In the genomic region with DNA sequence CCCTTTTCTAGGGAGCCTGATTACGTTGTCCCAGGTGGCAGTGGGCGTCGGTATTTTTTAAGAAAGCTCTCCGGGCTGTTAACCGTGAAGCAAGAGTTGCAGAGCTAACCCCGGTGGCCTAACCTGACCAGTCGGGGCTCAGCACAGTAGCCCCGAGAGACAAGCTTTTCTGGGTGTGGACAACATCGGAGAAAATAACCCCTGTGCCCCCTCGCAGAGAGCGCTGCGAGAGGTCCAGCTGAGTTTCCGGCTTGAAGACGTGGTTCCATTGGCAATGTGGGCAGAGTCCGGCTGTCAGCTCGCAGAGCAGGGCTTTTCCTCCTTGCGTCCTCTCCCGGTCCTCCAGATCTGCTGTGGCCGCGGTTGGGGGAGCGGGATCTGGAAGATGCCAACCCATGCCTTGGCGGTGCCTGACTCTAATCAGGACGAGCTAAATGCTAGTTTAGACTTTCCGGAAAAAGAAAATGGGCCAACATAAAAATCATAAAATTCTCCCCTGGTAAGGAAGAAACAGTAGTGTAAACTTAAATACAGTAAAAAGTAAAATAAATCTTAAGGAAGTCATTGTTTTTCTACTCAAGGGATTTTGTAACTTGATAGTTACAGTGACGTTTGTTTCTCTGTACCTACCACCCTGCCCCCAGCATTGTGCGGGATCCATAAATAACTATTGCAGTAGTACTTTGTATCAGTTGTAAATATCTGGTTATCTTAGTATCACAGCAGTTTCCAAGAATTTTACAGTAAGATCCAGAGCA, we compare ENCODE assay signal across 1 cellular context.
TF ChIP-seq lines count a peak whose summit lies in the region.

No MANE protein-coding gene starts in this region.

TF ChIP-seq in GM23338, 12 proteins besides CTCF, POLR2A, EP300 and RAD21 (continued from another document):
- TF ChIP-seq, protein P1, sequence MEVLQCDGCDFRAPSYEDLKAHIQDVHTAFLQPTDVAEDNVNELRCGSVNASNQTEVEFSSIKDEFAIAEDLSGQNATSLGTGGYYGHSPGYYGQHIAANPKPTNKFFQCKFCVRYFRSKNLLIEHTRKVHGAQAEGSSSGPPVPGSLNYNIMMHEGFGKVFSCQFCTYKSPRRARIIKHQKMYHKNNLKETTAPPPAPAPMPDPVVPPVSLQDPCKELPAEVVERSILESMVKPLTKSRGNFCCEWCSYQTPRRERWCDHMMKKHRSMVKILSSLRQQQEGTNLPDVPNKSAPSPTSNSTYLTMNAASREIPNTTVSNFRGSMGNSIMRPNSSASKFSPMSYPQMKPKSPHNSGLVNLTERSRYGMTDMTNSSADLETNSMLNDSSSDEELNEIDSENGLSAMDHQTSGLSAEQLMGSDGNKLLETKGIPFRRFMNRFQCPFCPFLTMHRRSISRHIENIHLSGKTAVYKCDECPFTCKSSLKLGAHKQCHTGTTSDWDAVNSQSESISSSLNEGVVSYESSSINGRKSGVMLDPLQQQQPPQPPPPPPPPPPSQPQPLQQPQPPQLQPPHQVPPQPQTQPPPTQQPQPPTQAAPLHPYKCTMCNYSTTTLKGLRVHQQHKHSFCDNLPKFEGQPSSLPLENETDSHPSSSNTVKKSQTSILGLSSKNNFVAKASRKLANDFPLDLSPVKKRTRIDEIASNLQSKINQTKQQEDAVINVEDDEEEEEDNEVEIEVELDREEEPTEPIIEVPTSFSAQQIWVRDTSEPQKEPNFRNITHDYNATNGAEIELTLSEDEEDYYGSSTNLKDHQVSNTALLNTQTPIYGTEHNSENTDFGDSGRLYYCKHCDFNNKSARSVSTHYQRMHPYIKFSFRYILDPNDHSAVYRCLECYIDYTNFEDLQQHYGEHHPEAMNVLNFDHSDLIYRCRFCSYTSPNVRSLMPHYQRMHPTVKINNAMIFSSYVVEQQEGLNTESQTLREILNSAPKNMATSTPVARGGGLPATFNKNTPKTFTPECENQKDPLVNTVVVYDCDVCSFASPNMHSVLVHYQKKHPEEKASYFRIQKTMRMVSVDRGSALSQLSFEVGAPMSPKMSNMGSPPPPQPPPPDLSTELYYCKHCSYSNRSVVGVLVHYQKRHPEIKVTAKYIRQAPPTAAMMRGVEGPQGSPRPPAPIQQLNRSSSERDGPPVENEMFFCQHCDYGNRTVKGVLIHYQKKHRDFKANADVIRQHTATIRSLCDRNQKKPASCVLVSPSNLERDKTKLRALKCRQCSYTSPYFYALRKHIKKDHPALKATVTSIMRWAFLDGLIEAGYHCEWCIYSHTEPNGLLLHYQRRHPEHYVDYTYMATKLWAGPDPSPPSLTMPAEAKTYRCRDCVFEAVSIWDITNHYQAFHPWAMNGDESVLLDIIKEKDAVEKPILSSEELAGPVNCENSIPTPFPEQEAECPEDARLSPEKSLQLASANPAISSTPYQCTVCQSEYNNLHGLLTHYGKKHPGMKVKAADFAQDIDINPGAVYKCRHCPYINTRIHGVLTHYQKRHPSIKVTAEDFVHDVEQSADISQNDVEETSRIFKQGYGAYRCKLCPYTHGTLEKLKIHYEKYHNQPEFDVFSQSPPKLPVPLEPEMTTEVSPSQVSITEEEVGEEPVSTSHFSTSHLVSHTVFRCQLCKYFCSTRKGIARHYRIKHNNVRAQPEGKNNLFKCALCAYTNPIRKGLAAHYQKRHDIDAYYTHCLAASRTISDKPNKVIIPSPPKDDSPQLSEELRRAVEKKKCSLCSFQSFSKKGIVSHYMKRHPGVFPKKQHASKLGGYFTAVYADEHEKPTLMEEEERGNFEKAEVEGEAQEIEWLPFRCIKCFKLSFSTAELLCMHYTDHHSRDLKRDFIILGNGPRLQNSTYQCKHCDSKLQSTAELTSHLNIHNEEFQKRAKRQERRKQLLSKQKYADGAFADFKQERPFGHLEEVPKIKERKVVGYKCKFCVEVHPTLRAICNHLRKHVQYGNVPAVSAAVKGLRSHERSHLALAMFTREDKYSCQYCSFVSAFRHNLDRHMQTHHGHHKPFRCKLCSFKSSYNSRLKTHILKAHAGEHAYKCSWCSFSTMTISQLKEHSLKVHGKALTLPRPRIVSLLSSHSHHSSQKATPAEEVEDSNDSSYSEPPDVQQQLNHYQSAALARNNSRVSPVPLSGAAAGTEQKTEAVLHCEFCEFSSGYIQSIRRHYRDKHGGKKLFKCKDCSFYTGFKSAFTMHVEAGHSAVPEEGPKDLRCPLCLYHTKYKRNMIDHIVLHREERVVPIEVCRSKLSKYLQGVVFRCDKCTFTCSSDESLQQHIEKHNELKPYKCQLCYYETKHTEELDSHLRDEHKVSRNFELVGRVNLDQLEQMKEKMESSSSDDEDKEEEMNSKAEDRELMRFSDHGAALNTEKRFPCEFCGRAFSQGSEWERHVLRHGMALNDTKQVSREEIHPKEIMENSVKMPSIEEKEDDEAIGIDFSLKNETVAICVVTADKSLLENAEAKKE (CRISPR knock-in tag; IDR thresholded peaks at IDR 0.05), result no peak
- TF ChIP-seq EZH2 (IDR thresholded peaks at IDR 0.05; ENCODE audit: low read depth, unreplicated experiment) (no peak), JUNB (IDR thresholded peaks at IDR 0.05; ENCODE audit: unreplicated experiment) (no peak), EZH2phosphoT487 (IDR thresholded peaks at IDR 0.05; ENCODE audit: unreplicated experiment) (no peak), CREB1 (CRISPR knock-in tag; IDR thresholded peaks at IDR 0.05; ENCODE audit: low read depth) (0 out of 2 replicates have a peak, but pooled peaks have one; percentile 38), POLR2AphosphoS5 (IDR thresholded peaks at IDR 0.05; ENCODE audit: low read depth) (no peak)
- TF ChIP-seq, protein P2, sequence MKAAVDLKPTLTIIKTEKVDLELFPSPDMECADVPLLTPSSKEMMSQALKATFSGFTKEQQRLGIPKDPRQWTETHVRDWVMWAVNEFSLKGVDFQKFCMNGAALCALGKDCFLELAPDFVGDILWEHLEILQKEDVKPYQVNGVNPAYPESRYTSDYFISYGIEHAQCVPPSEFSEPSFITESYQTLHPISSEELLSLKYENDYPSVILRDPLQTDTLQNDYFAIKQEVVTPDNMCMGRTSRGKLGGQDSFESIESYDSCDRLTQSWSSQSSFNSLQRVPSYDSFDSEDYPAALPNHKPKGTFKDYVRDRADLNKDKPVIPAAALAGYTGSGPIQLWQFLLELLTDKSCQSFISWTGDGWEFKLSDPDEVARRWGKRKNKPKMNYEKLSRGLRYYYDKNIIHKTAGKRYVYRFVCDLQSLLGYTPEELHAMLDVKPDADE (IDR thresholded peaks at IDR 0.05), result no peak
